8 cellular contexts compared by ENCODE assay signal in genomic region chr17:36592316-36592710, GRCh38. TPM values are rescaled to one million over a fixed set of nuclear protein-coding genes. Genes with fewer than 3 reads are reported as not detected.
DNase-seq lines count a peak whose midpoint lies in the region; ATAC-seq and TF ChIP-seq lines count a peak whose summit lies in the region.

No MANE protein-coding gene starts in this region.

- no peak overlapping the region for H4K91ac ChIP-seq in H9 (ENCODE audit: insufficient read length, low read depth, low read length)

- no peaks in the 10 kb centered on the region for H3K27me3 ChIP-seq in H9 (ENCODE audit: insufficient read depth, low read length)
- H3K27me3 ChIP-seq in esophagus (ENCODE audit: control insufficient read depth in 1 of 2, insufficient read depth in 2 of 2, low read length in 2 of 2): no peaks in the 10 kb centered on the region

- H3K4me2 ChIP-seq in H9 (ENCODE audit: insufficient read depth, insufficient read length, low read length): peak overlapping the region; percentile 57

- no CpG with 5 or more reads among the region's 19 CpGs for WGBS in H9 (ENCODE audit: extremely low coverage, insufficient read length, low lambda C conversion rate)
- WGBS in esophagus, 2 donors: 1 to 2% methylated on average over 19 of the region's 19 CpGs

- no peak overlapping the region for H2AFZ ChIP-seq in H9 (ENCODE audit: low read length)

- H3K27me3 Mint-ChIP-seq in H9 (ENCODE audit: low read depth): no peaks in the 10 kb centered on the region
- H3K27me3 Mint-ChIP-seq in nephron progenitor cell (ENCODE audit: low read depth, poor library complexity): no peaks in the 10 kb centered on the region

- peaks cover 8% of the 10 kb centered on the region for H3K23me2 ChIP-seq in H9 (ENCODE audit: insufficient read length, low read depth, low read length, poor library complexity, severe bottlenecking)

- H3K18ac ChIP-seq in H9 (ENCODE audit: insufficient read length, low read depth, low read length): no peak overlapping the region

- peak overlapping the region; percentile 70 to 96 (median 89); a peak in 3 of 7 replicates for H3K27ac Mint-ChIP-seq in H9
- H3K27ac Mint-ChIP-seq in nephron progenitor cell: no peak overlapping the region

- H4K5ac ChIP-seq in H9 (ENCODE audit: insufficient read length, low read depth, low read length): no peak overlapping the region

- TF ChIP-seq CTCF in AG10803 (conservative IDR thresholded peaks at IDR 0.05; ENCODE audit: low read length) (no peak), H9 (conservative IDR thresholded peaks at IDR 0.05) (no peak), nephron progenitor cell (IDR thresholded peaks at IDR 0.05) (no peak)

- no peak overlapping the region for H3K56ac ChIP-seq in H9 (ENCODE audit: insufficient read length, low read depth, low read length)

- no peak overlapping the region for H2BK120ac ChIP-seq in H9 (ENCODE audit: low read depth, low read length, poor library complexity, severe bottlenecking)

- no peak overlapping the region for H2AK5ac ChIP-seq in H9 (ENCODE audit: insufficient read length, low read length)

- peak overlapping the region; percentile 63 for H3K4me3 ChIP-seq in AG10803 (ENCODE audit: low read length)
- peak overlapping the region; percentile 87 to 93 for H3K4me3 ChIP-seq in esophagus (ENCODE audit: low read depth in 1 of 2, low read length in 2 of 2)

- H3K27ac ChIP-seq in H9 (ENCODE audit: insufficient read length, low read depth, low read length) (no peak overlapping the region), esophagus (ENCODE audit: low read depth in 2 of 2, low read length in 1 of 2) (peak overlapping the region; percentile 61 to 64)

- H3K4me1 Mint-ChIP-seq in H9 (peaks cover 25 to 26% of the 10 kb centered on the region in 2 experiments), nephron progenitor cell (peaks cover 43% of the 10 kb centered on the region)

- no peaks in the 10 kb centered on the region for H4K20me1 ChIP-seq in H9 (ENCODE audit: control insufficient read depth, insufficient read depth, insufficient read length)

- H3K14ac ChIP-seq in H9 (ENCODE audit: insufficient read depth, low read length): no peak overlapping the region

- H2BK15ac ChIP-seq in H9 (ENCODE audit: low read depth, low read length): no peak overlapping the region

- no peaks in the 10 kb centered on the region for H3K79me2 ChIP-seq in H9 (ENCODE audit: insufficient read depth, low read length)

- H3K4me1 ChIP-seq in H9 (ENCODE audit: insufficient read depth, low read length): no peaks in the 10 kb centered on the region; the same call in 1 of the 2 replicates
- peaks cover 2 to 14% of the 10 kb centered on the region in 2 donors for H3K4me1 ChIP-seq in esophagus (ENCODE audit: control insufficient read depth in 2 of 2, insufficient read depth in 2 of 2, low read length in 1 of 2)

- no peaks in the 10 kb centered on the region for H3K9me3 ChIP-seq in H9 (ENCODE audit: control insufficient read depth, low read depth, low read length)
- H3K9me3 ChIP-seq in esophagus (ENCODE audit: control insufficient read depth in 2 of 2, insufficient read depth in 1 of 2, low read depth in 1 of 2, low read length in 1 of 2): no peaks in the 10 kb centered on the region

- H3K9me3 Mint-ChIP-seq in H9: no peaks in the 10 kb centered on the region
- H3K9me3 Mint-ChIP-seq in nephron progenitor cell: no peaks in the 10 kb centered on the region

- DNase-seq in AG10803 (ENCODE audit: low read depth) (no peak), H9 (peak; percentile 76), nephron progenitor cell (peak; percentile 40), NCI-H2029 treated with DMSO at 0.1 percent for 48 hours (lab: John Stamatoyannopoulos, UW) (no peak), middle frontal gyrus (ENCODE audit: extremely low spot score, low spot score) (no peak)

- H3K4me3 Mint-ChIP-seq in H9: peak overlapping the region; percentile 82 to 90
- peak overlapping the region; percentile 84 for H3K4me3 Mint-ChIP-seq in nephron progenitor cell

- H3K9ac ChIP-seq in H9 (ENCODE audit: extremely low read depth, insufficient read length, low read length): peak overlapping the region; percentile 44

- ATAC-seq in SK-N-SH treated with all-trans-retinoic acid at 6 μM for 48 hours (peak; percentile 62), GM19035 (IDR thresholded peaks at IDR 0.05; ENCODE audit: unreplicated experiment) (no peak)

- no peak overlapping the region for H2BK12ac ChIP-seq in H9 (ENCODE audit: insufficient read length, low read depth, low read length)

- H3K79me1 ChIP-seq in H9 (ENCODE audit: insufficient read depth, low read depth, low read length, poor library complexity, severe bottlenecking): no peaks in the 10 kb centered on the region

- H3K36me3 Mint-ChIP-seq in H9 (ENCODE audit: insufficient read depth in 1 of 3, low read depth in 3 of 3) (peaks cover 9 to 42% (median 32%) of the 10 kb centered on the region in 3 experiments; a peak in 6 of 7 replicates), nephron progenitor cell (ENCODE audit: low read depth) (peaks cover 20% of the 10 kb centered on the region)

- H3K23ac ChIP-seq in H9 (ENCODE audit: insufficient read length, low read depth, low read length): no peak overlapping the region

- H2BK20ac ChIP-seq in H9 (ENCODE audit: low read depth, low read length, poor library complexity, severe bottlenecking): no peak overlapping the region

- H3K36me3 ChIP-seq in esophagus (ENCODE audit: control insufficient read depth in 2 of 2, insufficient read depth in 2 of 2, low read length in 1 of 2): peaks cover under 1 to 6% of the 10 kb centered on the region in 2 donors

- no peak overlapping the region for H3T11ph ChIP-seq in H9 (ENCODE audit: low read length)

- H2BK5ac ChIP-seq in H9 (ENCODE audit: insufficient read length, low read length): no peak overlapping the region

- H4K8ac ChIP-seq in H9 (replicated peaks; ENCODE audit: insufficient read length, low read depth, low read length): no peak overlapping the region

- no peak overlapping the region for H3K4ac ChIP-seq in H9 (ENCODE audit: low read depth, low read length)

TF ChIP-seq in SK-N-SH treated with all-trans-retinoic acid at 6 μM for 48 hours, 23 proteins besides CTCF, POLR2A, EP300 and RAD21:
- TF ChIP-seq SNAI2 (CRISPR knock-in tag; IDR thresholded peaks at IDR 0.05) (no peak), POU6F1 (CRISPR knock-in tag; IDR thresholded peaks at IDR 0.05; ENCODE audit: borderline replicate concordance, low read depth) (no peak), GLIS3 (CRISPR knock-in tag; IDR thresholded peaks at IDR 0.05) (no peak), ARNTL (CRISPR knock-in tag; IDR thresholded peaks at IDR 0.05; ENCODE audit: borderline replicate concordance, low read depth) (no peak), RARB (CRISPR knock-in tag; IDR thresholded peaks at IDR 0.05) (no peak), TOX (CRISPR knock-in tag; IDR thresholded peaks at IDR 0.05; ENCODE audit: borderline replicate concordance) (no peak), PATZ1 (CRISPR knock-in tag; IDR thresholded peaks at IDR 0.05; ENCODE audit: borderline replicate concordance) (no peak)

RNA-seq across cellular contexts. Expression of gene DHRS11, which starts 0.6 kb away (rescaled TPM):
- total RNA-seq in H9 (2021): 27.4 and 27.9 TPM in 2 replicates
- 10 to 100 TPM; 10.7 to 15.0 TPM for polyA plus RNA-seq in esophagus

RNA-seq across cellular contexts. Expression of gene MRM1, which starts 9.1 kb away (rescaled TPM):
- total RNA-seq in H9 (2021): 10.3 and 11.6 TPM in 2 replicates
- 1 to 10 TPM; 4.6 to 6.1 TPM for polyA plus RNA-seq in esophagus

RNA-seq across cellular contexts. Expression of gene GGNBP2, which starts 47.6 kb away (rescaled TPM):
- 52.8 and 55.6 TPM in 2 replicates for total RNA-seq in H9 (2021)
- 10 to 100 TPM; 32.9 to 42.2 TPM for polyA plus RNA-seq in esophagus

RNA-seq across cellular contexts. Expression of gene PIGW, which starts 57.5 kb away (rescaled TPM):
- total RNA-seq in H9 (2021): 24.6 and 26.2 TPM in 2 replicates
- polyA plus RNA-seq in esophagus: 1 to 10 TPM; 4.5 to 8.1 TPM

RNA-seq across cellular contexts. Expression of gene MYO19, which starts 57.6 kb away (rescaled TPM):
- total RNA-seq in H9 (2021): 134 and 144 TPM in 2 replicates
- polyA plus RNA-seq in esophagus: 10 to 100 TPM; 46.9 to 64.6 TPM

Comparison
In these comparisons a context has a peak if more than half of its experiments do, and no peak if none do; other contexts are left out.
1. DNase-seq: peak in H9 (single experiment) and nephron progenitor cell (single experiment); none in AG10803 (single experiment), NCI-H2029 treated with DMSO at 0.1 percent for 48 hours (single experiment) and middle frontal gyrus (single experiment).